In the genomic region with DNA sequence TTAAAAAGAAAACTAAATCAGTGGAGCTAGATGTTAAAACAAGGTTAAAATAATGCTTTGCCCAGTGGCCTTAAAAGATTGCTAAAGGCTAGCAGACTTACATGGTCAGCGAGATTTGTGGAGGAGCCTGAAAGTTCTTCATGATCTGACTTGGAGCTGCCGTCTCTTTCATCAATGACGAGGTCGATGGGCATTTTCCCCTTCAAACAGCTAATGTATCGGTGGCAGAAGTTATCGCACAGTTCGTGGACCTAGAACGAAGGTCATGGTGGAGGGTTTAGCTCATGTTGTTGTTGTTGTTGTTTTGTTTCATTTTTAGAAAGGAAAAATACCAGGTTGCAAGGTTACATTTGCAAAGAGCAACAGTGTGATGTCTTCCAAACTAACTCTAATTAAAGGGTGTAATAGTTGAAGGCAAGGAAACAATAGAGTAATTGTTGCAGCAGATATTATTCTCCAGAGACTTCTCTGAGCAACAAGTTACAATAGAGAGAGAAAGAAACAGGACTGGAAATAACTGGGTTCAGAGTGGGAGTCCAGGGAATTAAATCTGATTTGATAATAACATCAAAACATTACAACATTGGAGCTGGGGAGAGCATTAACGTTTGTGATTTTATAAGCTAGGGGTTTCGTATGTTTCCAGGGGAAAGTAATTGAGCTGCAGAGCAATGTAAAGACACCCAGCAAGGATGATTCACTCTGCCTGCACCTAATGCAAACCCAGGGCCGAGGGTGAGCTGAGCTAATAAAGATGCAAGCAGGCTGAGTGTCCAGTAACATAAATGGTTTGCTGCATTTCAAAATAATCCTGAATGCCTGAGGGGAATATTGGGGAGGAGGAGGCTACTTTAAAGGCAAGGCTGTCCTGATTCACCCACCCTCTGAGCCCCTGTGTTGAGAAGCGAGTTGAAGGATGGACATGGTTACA, we compare ENCODE assay signal across 1 cellular context.
A peak's percentile ranks its signal among the peaks of the same experiment; 100 is the strongest.
TF ChIP-seq lines count a peak whose summit lies in the region.

No MANE protein-coding gene starts in this region.

TF ChIP-seq in SK-N-SH, 30 proteins besides CTCF, POLR2A, EP300 and RAD21 (continued from another document):
- TF ChIP-seq, protein P1, sequence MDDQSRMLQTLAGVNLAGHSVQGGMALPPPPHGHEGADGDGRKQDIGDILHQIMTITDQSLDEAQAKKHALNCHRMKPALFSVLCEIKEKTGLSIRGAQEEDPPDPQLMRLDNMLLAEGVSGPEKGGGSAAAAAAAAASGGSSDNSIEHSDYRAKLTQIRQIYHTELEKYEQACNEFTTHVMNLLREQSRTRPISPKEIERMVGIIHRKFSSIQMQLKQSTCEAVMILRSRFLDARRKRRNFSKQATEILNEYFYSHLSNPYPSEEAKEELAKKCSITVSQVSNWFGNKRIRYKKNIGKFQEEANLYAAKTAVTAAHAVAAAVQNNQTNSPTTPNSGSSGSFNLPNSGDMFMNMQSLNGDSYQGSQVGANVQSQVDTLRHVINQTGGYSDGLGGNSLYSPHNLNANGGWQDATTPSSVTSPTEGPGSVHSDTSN (IDR thresholded peaks at IDR 0.05), result peak; percentile 32; the same call in 1 of the 2 replicates
